Comparison of ENCODE assay signal across 21 cellular contexts in the genomic region with DNA sequence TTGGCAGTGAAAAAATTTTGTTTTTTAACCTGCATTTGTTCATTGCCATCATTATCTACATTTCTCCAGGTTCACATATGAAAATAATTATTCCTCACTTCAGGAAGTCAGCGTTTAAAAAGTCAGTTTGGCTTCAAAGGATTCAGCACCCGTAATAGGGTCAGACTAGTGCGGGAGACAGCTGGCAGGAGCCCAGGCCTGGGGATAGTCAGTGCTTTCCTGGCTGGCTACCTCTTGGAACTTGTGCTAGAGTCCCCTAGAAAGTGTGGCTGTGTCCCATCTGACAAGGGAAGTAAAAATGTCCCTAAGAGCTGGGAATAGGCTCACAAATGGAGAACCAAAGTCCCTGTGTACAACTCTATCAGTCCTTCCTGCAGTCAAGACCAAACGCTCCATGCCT.
"Had no signal": no experiment of that assay in that cellular context is flagged by ENCODE, and none has a peak within 500 bp of the region (broad histone marks: within the 10 kb centered on the region; RNA-seq: fewer than 3 reads in every experiment).

No MANE protein-coding gene starts in this region.

- FAIRE-seq: frontal cortex, islet of Langerhans, pancreas had no signal

- H3K4me1 ChIP-seq: right lobe of liver, testis, tibial nerve, upper lobe of right lung, vagina had no signal

- DNase-seq: cortex of kidney; dorsolateral prefrontal cortex; effector CD8-positive, alpha-beta T cell; hypothalamus; kidney glomerular epithelial cell; mesendoderm; naive thymus-derived CD8-positive, alpha-beta T cell; occipital lobe; pancreas; stimulated activated CD4-positive, alpha-beta T cell treated with anti-CD3 and anti-CD28 coated beads, Interleukin-4, amount 100 ng/mL, for 4 hours; stimulated activated naive B cell treated with anti-CD40 and anti-IgM and Interleukin-4, amounts not matched to agents 10 μg/mL and 1 μg/mL and 100 μg/mL, for 72 hours; stimulated activated naive CD8-positive, alpha-beta T cell treated with anti-CD3 and anti-CD28 coated beads, Interleukin-15, amount 100 ng/mL, for 72 hours; testis; upper lobe of right lung had no signal

- H3K9me3 ChIP-seq: heart right ventricle, pancreas, right lobe of liver, testis, tibial nerve, upper lobe of right lung, vagina had no signal

- H3K27me3 Mint-ChIP-seq: progenitor cell of endocrine pancreas; stimulated activated naive CD8-positive, alpha-beta T cell treated with anti-CD3 and anti-CD28 coated beads, Interleukin-15, amount 100 ng/mL, for 72 hours had no signal

- ATAC-seq: naive thymus-derived CD8-positive, alpha-beta T cell; pancreas; stimulated activated naive B cell treated with anti-CD40 and anti-IgM and Interleukin-4, amounts not matched to agents 10 μg/mL and 1 μg/mL and 100 μg/mL, for 72 hours; stimulated activated naive CD8-positive, alpha-beta T cell treated with anti-CD3 and anti-CD28 coated beads, Interleukin-15, amount 100 ng/mL, for 72 hours; upper lobe of right lung had no signal

- H3K27ac Mint-ChIP-seq: naive thymus-derived CD8-positive, alpha-beta T cell; progenitor cell of endocrine pancreas; stimulated activated naive B cell treated with anti-CD40 and anti-IgM and Interleukin-4, amounts not matched to agents 10 μg/mL and 1 μg/mL and 100 μg/mL, for 72 hours; stimulated activated naive CD8-positive, alpha-beta T cell treated with anti-CD3 and anti-CD28 coated beads, Interleukin-15, amount 100 ng/mL, for 72 hours had no signal

- H3K4me3 ChIP-seq: dorsolateral prefrontal cortex, heart right ventricle, pancreas, right lobe of liver, testis, tibial nerve, upper lobe of right lung, vagina had no signal

- H3K27ac ChIP-seq: dorsolateral prefrontal cortex, heart right ventricle, pancreas, right lobe of liver, testis, tibial nerve, upper lobe of right lung, vagina had no signal

- H3K27me3 ChIP-seq: heart right ventricle, pancreas, right lobe of liver, testis, tibial nerve, upper lobe of right lung, vagina had no signal

- H3K9me3 Mint-ChIP-seq: naive thymus-derived CD8-positive, alpha-beta T cell; stimulated activated naive B cell treated with anti-CD40 and anti-IgM and Interleukin-4, amounts not matched to agents 10 μg/mL and 1 μg/mL and 100 μg/mL, for 72 hours; stimulated activated naive CD8-positive, alpha-beta T cell treated with anti-CD3 and anti-CD28 coated beads, Interleukin-15, amount 100 ng/mL, for 72 hours had no signal

- H3K36me3 Mint-ChIP-seq: naive thymus-derived CD8-positive, alpha-beta T cell; stimulated activated naive B cell treated with anti-CD40 and anti-IgM and Interleukin-4, amounts not matched to agents 10 μg/mL and 1 μg/mL and 100 μg/mL, for 72 hours had no signal

- H3K4me3 Mint-ChIP-seq: naive thymus-derived CD8-positive, alpha-beta T cell; stimulated activated naive B cell treated with anti-CD40 and anti-IgM and Interleukin-4, amounts not matched to agents 10 μg/mL and 1 μg/mL and 100 μg/mL, for 72 hours; stimulated activated naive CD8-positive, alpha-beta T cell treated with anti-CD3 and anti-CD28 coated beads, Interleukin-15, amount 100 ng/mL, for 72 hours had no signal

- H3K36me3 ChIP-seq: heart right ventricle, pancreas, right lobe of liver, tibial nerve, upper lobe of right lung, vagina had no signal
